Comparison of ENCODE assay signal across 21 cellular contexts in the genomic region with DNA sequence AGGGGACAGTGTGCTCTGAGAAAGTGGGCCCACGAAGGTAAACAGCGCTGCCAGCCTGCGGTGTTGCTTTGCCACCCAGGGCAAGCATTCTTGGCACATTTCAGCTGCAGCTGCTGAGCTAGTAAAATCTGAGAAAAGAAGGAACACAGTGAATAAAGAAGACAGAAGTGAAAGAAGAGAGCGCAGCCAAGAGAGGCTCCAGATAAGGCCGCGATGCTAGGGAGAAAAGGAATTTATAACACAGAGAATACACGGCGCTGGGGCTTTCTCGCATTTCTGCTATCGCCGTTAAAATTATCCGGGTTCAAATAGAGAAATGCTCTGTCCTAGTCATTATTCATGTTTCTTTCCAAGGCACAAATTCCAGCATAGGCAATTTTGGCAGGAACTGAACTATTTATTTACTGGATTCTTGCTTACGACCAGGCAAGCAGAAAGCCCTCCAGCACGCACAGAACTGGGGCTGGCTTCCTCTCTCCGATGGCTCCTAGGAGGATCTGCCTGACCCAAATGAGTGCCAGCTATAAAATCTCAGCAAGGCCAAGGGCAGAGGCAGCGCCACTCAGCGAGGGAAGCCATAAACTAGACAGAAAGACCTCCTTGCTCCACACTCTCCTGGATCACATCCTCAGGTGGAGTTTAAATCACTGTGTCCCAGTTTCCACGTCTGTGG.
DNase-seq lines count a peak whose midpoint lies in the region; ATAC-seq and TF ChIP-seq lines count a peak whose summit lies in the region.
"Had no signal": no experiment of that assay in that cellular context is flagged by ENCODE, and none has a peak within 500 bp of the region (broad histone marks: within the 10 kb centered on the region; RNA-seq: fewer than 3 reads in every experiment).

No MANE protein-coding gene starts in this region.

- H3K27me3 ChIP-seq in prostate gland (replicated peaks; ENCODE audit: insufficient read depth), result no peaks in the 10 kb centered on the region
- H3K27me3 ChIP-seq: colonic mucosa, foreskin keratinocyte, left lung, right atrium auricular region, transverse colon had no signal

- ATAC-seq in GM21423 (IDR thresholded peaks at IDR 0.05; ENCODE audit: unreplicated experiment), result no peak
- ATAC-seq: activated CD8-positive, alpha-beta T cell treated with anti-CD3 and anti-CD28 coated beads, Interleukin-2, amount 10 ng/mL, durations not matched to agents 7 days and 5 days; foreskin keratinocyte; HCT116; left lung had no signal

- no peak overlapping the region for H3K4me3 ChIP-seq in AG10803 (ENCODE audit: low read length)
- peak overlapping the region; percentile 9 to 11 for H3K4me3 ChIP-seq in prostate gland
- H3K4me3 ChIP-seq: colonic mucosa, left lung, right atrium auricular region, transverse colon had no signal

- intact Hi-C loops in prostate gland (cut with DNase I), result loop anchor here (10.0 kb wide), 1 partner anchor 594 kb away; a partner anchor contains a TSS

- no peak for TF ChIP-seq POLR2A in prostate gland (IDR thresholded peaks at IDR 0.05)

- peaks cover 3% of the 10 kb centered on the region for H3K4me1 Mint-ChIP-seq in chondrocyte (ENCODE audit: low read depth)
- H3K4me1 Mint-ChIP-seq: activated naive CD4-positive, alpha-beta T cell treated with anti-CD3 and anti-CD28 coated beads, Interleukin-2, amount 50 U/mL, for 24 hours had no signal

- 16% methylated on average over 18 of the region's 18 CpGs for WGBS in prostate gland

- POLR2A ChIA-PET in HEK293T (lab: Yijun Ruan, JAX), result no interaction called here

- H3K9me3 Mint-ChIP-seq in chondrocyte (ENCODE audit: low read depth), result no peaks in the 10 kb centered on the region
- H3K9me3 Mint-ChIP-seq: activated naive CD4-positive, alpha-beta T cell treated with anti-CD3 and anti-CD28 coated beads, Interleukin-2, amount 50 U/mL, for 24 hours had no signal

- no peak overlapping the region for H3K27ac Mint-ChIP-seq in chondrocyte (ENCODE audit: unreplicated experiment)
- H3K27ac Mint-ChIP-seq: activated CD8-positive, alpha-beta T cell treated with anti-CD3 and anti-CD28 coated beads, Interleukin-2, amount 10 ng/mL, durations not matched to agents 7 days and 5 days; activated naive CD4-positive, alpha-beta T cell treated with anti-CD3 and anti-CD28 coated beads, Interleukin-2, amount 50 U/mL, for 24 hours had no signal

- H3K27ac ChIP-seq in angular gyrus (ENCODE audit: low read depth, low read length) (peak overlapping the region; percentile 82), prostate gland (peak overlapping the region; percentile 58 to 67)
- H3K27ac ChIP-seq: colonic mucosa, foreskin keratinocyte, left lung, right atrium auricular region, transverse colon had no signal

- no peaks in the 10 kb centered on the region for H3K36me3 Mint-ChIP-seq in chondrocyte (ENCODE audit: low read depth)
- H3K36me3 Mint-ChIP-seq: activated naive CD4-positive, alpha-beta T cell treated with anti-CD3 and anti-CD28 coated beads, Interleukin-2, amount 50 U/mL, for 24 hours had no signal

- no peak overlapping the region for H3K4me3 Mint-ChIP-seq in chondrocyte (ENCODE audit: unreplicated experiment)
- H3K4me3 Mint-ChIP-seq: activated CD8-positive, alpha-beta T cell treated with anti-CD3 and anti-CD28 coated beads, Interleukin-2, amount 10 ng/mL, durations not matched to agents 7 days and 5 days; activated naive CD4-positive, alpha-beta T cell treated with anti-CD3 and anti-CD28 coated beads, Interleukin-2, amount 50 U/mL, for 24 hours had no signal

- no peaks in the 10 kb centered on the region for H3K36me3 ChIP-seq in prostate gland
- H3K36me3 ChIP-seq: colonic mucosa, left lung, right atrium auricular region, transverse colon had no signal

- CTCF ChIA-PET in HEK293T (lab: Yijun Ruan, JAX), result no interaction called here

- no peaks in the 10 kb centered on the region for H3K9me3 ChIP-seq in prostate gland
- H3K9me3 ChIP-seq: colonic mucosa, left lung, right atrium auricular region, transverse colon had no signal

- H3K27me3 Mint-ChIP-seq in chondrocyte (ENCODE audit: low read depth), result no peaks in the 10 kb centered on the region
- H3K27me3 Mint-ChIP-seq: activated naive CD4-positive, alpha-beta T cell treated with anti-CD3 and anti-CD28 coated beads, Interleukin-2, amount 50 U/mL, for 24 hours had no signal

- DNase-seq in AG10803 (ENCODE audit: low read depth) (peak; percentile 15), hepatic stellate cell (ENCODE audit: low spot score) (peak; percentile 24), prostate gland (ENCODE audit: low spot score) (peak; percentile 26), chondrocyte (ENCODE audit: low spot score) (no peak), HEK293T (ENCODE audit: extremely low spot score) (no peak), DMS 273 (lab: John Stamatoyannopoulos, UW; ENCODE audit: unreplicated experiment) (no peak)
- DNase-seq: activated CD8-positive, alpha-beta T cell treated with anti-CD3 and anti-CD28 coated beads, Interleukin-2, amount 10 ng/mL, durations not matched to agents 7 days and 5 days; activated T-cell treated with anti-CD3 and anti-CD28 coated beads, Interleukin-2, amount 50 U/mL, for 48 hours; colonic mucosa; foreskin keratinocyte; left lung; NCI-H1694 treated with DMSO at 0.1 percent for 48 hours; NCI-H2227 treated with DMSO at 0.1 percent for 48 hours; stimulated activated CD4-positive, alpha-beta T cell treated with anti-CD3 and anti-CD28 coated beads, Interleukin-1b, Interleukin-23, amount 100 ng/mL, for 48 hours; stimulated activated naive CD4-positive, alpha-beta T cell; transverse colon had no signal

- H3K4me1 ChIP-seq in prostate gland (replicated peaks), result no peaks in the 10 kb centered on the region
- H3K4me1 ChIP-seq: colonic mucosa, foreskin keratinocyte, left lung, right atrium auricular region, transverse colon had no signal

- TF ChIP-seq CTCF in AG10803 (conservative IDR thresholded peaks at IDR 0.05; ENCODE audit: low read length) (no peak), prostate gland (IDR thresholded peaks at IDR 0.05) (no peak), chondrocyte (IDR thresholded peaks at IDR 0.05) (no peak)

TF ChIP-seq in HEK293T, 16 proteins besides CTCF, POLR2A, EP300 and RAD21:
- TF ChIP-seq FOXM1 (IDR thresholded peaks at IDR 0.05; ENCODE audit: borderline replicate concordance) (no peak), SUZ12 (IDR thresholded peaks at IDR 0.05) (no peak), TARDBP (IDR thresholded peaks at IDR 0.05) (no peak), FOXK2 (IDR thresholded peaks at IDR 0.05) (no peak), ZNF384 (IDR thresholded peaks at IDR 0.05) (no peak), L3MBTL2 (conservative IDR thresholded peaks at IDR 0.05) (no peak), NFRKB (IDR thresholded peaks at IDR 0.05) (no peak), SP1 (IDR thresholded peaks at IDR 0.05) (no peak), ARNT (IDR thresholded peaks at IDR 0.05) (no peak), CTBP1 (IDR thresholded peaks at IDR 0.05; ENCODE audit: borderline replicate concordance) (no peak)
- TF ChIP-seq, protein P1, sequence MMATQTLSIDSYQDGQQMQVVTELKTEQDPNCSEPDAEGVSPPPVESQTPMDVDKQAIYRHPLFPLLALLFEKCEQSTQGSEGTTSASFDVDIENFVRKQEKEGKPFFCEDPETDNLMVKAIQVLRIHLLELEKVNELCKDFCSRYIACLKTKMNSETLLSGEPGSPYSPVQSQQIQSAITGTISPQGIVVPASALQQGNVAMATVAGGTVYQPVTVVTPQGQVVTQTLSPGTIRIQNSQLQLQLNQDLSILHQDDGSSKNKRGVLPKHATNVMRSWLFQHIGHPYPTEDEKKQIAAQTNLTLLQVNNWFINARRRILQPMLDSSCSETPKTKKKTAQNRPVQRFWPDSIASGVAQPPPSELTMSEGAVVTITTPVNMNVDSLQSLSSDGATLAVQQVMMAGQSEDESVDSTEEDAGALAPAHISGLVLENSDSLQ (IDR thresholded peaks at IDR 0.05), result no peak

Comparison
In these comparisons a context has a peak if more than half of its experiments do, and no peak if none do; other contexts are left out.
1. DNase-seq: peak in AG10803 (single experiment), hepatic stellate cell (single experiment) and prostate gland (single experiment); none in chondrocyte (single experiment), HEK293T (single experiment) and DMS 273 (single experiment).